Comparison of ENCODE assay signal across 1 cellular context in the genomic region with DNA sequence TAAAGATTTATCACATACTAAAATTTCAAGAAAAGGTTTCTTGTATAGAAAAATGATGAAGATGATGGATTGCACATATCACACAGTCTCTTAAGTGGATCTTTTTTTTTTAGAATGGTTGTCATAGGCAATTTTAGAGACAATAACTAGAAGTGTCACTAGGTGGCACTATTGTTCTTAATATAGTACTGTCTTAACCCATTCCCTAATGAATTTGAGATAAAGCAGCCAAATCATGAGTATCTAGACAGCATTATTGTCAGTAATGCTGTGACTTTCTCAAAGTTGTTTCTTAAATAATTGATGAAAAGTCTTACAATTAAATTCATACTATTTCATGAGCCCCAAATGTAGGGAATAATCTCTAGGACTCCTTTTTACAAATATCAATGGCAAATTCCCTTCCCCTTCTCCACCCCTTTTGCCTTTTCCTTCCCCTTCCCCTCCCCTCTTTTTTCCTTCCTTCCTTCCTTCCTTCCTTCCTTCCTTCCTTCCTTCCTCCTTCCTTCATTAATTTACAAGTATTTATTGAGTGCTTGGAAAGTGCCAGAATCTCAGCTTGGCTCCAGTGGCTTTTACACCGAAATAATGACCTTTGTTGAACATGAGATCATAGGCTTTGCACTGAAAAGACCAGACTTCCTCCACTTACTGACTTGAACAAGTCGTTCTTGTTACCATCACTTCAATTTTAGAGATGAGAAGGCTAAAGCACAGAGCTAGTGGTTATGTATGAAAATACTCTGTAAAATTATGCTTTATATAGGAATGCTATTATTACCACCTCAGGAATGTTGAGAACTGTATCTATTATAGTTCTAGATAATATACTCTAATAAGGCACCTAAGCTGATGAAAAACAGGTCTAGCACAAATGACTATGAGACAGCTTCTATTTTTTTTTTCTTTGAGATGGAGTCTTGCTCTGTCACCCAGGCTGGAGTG.
TF ChIP-seq lines count a peak whose summit lies in the region.

No MANE protein-coding gene starts in this region.

TF ChIP-seq in IMR-90, 13 proteins besides CTCF, POLR2A, EP300 and RAD21:
- TF ChIP-seq BHLHE40 (IDR thresholded peaks at IDR 0.05; ENCODE audit: low read depth, low read length) (no peak), SMC3 (IDR thresholded peaks at IDR 0.05; ENCODE audit: low read depth, low read length) (peak; percentile 85)
